8 cellular contexts compared by ENCODE assay signal in genomic region chr1:37596182-37596667, GRCh38. TPM values are rescaled to one million over a fixed set of nuclear protein-coding genes. Genes with fewer than 3 reads are reported as not detected.
DNase-seq lines count a peak whose midpoint lies in the region; ATAC-seq, FAIRE-seq and TF ChIP-seq lines count a peak whose summit lies in the region.

No MANE protein-coding gene starts in this region.

- CTCF ChIA-PET in HepG2 (lab: Yijun Ruan, JAX; ENCODE audit: low intra/inter-chr PET ratio, low total read pairs) = no interaction called here

- H3K79me2 ChIP-seq in astrocyte (ENCODE audit: insufficient read depth, low read length) (peaks cover 44% of the 10 kb centered on the region), HepG2 (ENCODE audit: insufficient read depth, low read length) (peaks cover 32% of the 10 kb centered on the region)

- peak overlapping the region; percentile 99 for H3K4me3 Mint-ChIP-seq in activated CD4-positive, alpha-beta T cell treated with anti-CD3 and anti-CD28 coated beads, Interleukin-2, amount 10 ng/mL, durations not matched to agents 24 days and 14 days
- peak overlapping the region; percentile 100 for H3K4me3 Mint-ChIP-seq in astrocyte (ENCODE audit: unreplicated experiment)

- peak overlapping the region; percentile 58 for H3K27ac ChIP-seq in astrocyte (ENCODE audit: low read depth, low read length)
- no peak overlapping the region for H3K27ac ChIP-seq in HepG2 (ENCODE audit: extremely low read length, insufficient read depth, low read length)
- peak overlapping the region; percentile 66 to 88 (median 84) for H3K27ac ChIP-seq in tibial nerve

- peaks cover 6% of the 10 kb centered on the region for H3K27me3 Mint-ChIP-seq in activated CD4-positive, alpha-beta T cell treated with anti-CD3 and anti-CD28 coated beads, Interleukin-2, amount 10 ng/mL, durations not matched to agents 24 days and 14 days
- peaks cover 25% of the 10 kb centered on the region for H3K27me3 Mint-ChIP-seq in astrocyte (ENCODE audit: low read depth, unreplicated experiment)

- DNase-seq in activated CD4-positive, alpha-beta T cell treated with anti-CD3 and anti-CD28 coated beads, Interleukin-2, amount 10 ng/mL, durations not matched to agents 24 days and 14 days = no peak
- no peak for DNase-seq in activated CD4-positive, alpha-beta T cell treated with anti-CD3 and anti-CD28 coated beads for 48 hours
- no peak for DNase-seq in astrocyte (ENCODE audit: low read depth)
- no peak for DNase-seq in HepG2 (ENCODE audit: low spot score)
- DNase-seq in tibial nerve (ENCODE audit: low spot score in 2 of 2) = no peak
- DNase-seq in NCI-H1694 treated with DMSO at 0.1 percent for 48 hours (lab: John Stamatoyannopoulos, UW) = no peak
- DNase-seq in NCI-H2029 treated with DMSO at 0.1 percent for 48 hours (lab: John Stamatoyannopoulos, UW) = no peak
- no peak for DNase-seq in middle frontal gyrus (ENCODE audit: extremely low spot score, low spot score)

- H3K27ac Mint-ChIP-seq in activated CD4-positive, alpha-beta T cell treated with anti-CD3 and anti-CD28 coated beads, Interleukin-2, amount 10 ng/mL, durations not matched to agents 24 days and 14 days = peak overlapping the region; percentile 96
- peak overlapping the region; percentile 99 for H3K27ac Mint-ChIP-seq in astrocyte (ENCODE audit: unreplicated experiment)

- H4K20me1 ChIP-seq in astrocyte (ENCODE audit: insufficient read depth, low read length) = peaks cover 27% of the 10 kb centered on the region
- peaks cover 5% of the 10 kb centered on the region; the same call in 1 of the 2 replicates for H4K20me1 ChIP-seq in HepG2 (ENCODE audit: insufficient read depth, low read length)

- POLR2A ChIA-PET in HepG2 (lab: Yijun Ruan, JAX) = interaction anchor here (0.8 to 1.4 kb wide), 6 partner anchors 42 to 263 kb away, joined by 3 to 14 read pairs (median 5); partner anchors contain the start of genes C1orf122, CDCA8, MEAF6 and MTF1

- peaks cover 9% of the 10 kb centered on the region for H3K4me1 ChIP-seq in astrocyte (ENCODE audit: insufficient read depth, low read length)
- peaks cover 25% of the 10 kb centered on the region for H3K4me1 ChIP-seq in HepG2 (ENCODE audit: insufficient read depth, low read length)
- H3K4me1 ChIP-seq in tibial nerve = peaks cover 0 to 29% (median 17%) of the 10 kb centered on the region in 4 donors

- no peak for TF ChIP-seq CTCF in astrocyte (IDR thresholded peaks at IDR 0.05; ENCODE audit: insufficient read depth, low read depth, low read length)
- TF ChIP-seq CTCF in HepG2 (CRISPR knock-in tag; IDR thresholded peaks at IDR 0.05) = no peak
- no peak for TF ChIP-seq CTCF in tibial nerve (IDR thresholded peaks at IDR 0.05)

- no peaks in the 10 kb centered on the region for H3K9me3 ChIP-seq in astrocyte (ENCODE audit: insufficient read depth, low read depth, low read length)
- no peaks in the 10 kb centered on the region for H3K9me3 ChIP-seq in HepG2 (ENCODE audit: low read length)
- H3K9me3 ChIP-seq in tibial nerve = no peaks in the 10 kb centered on the region

- intact Hi-C loops in activated CD4-positive, alpha-beta T cell treated with anti-CD3 and anti-CD28 coated beads, Interleukin-2, amount 10 ng/mL, durations not matched to agents 24 days and 14 days (cut with micrococcal nuclease) = no loop called here
- intact Hi-C loops in HepG2 (cut with micrococcal nuclease; ENCODE audit: unreplicated experiment) = no loop called here

- FAIRE-seq in astrocyte (lab: Jason Lieb, UNC) = no peak
- FAIRE-seq in HepG2 (lab: Jason Lieb, UNC) = no peak

- WGBS in HepG2 (ENCODE audit: low lambda C conversion rate) = 6% methylated on average over 3 of the region's 3 CpGs
- WGBS in tibial nerve, 2 donors = 0% methylated on average over 3 of the region's 3 CpGs

- in situ Hi-C loops in HepG2 (cut with HindIII; ENCODE audit: extremely low pct_ligation_motif_present, low pct_unique_long_range_greater_than_20kb) = no loop called here

- H3K36me3 ChIP-seq in astrocyte (ENCODE audit: insufficient read depth, low read length) = peaks cover 22% of the 10 kb centered on the region
- peaks cover 6 to 22% of the 10 kb centered on the region in 2 experiments; a peak in 4 of 5 replicates for H3K36me3 ChIP-seq in HepG2 (replicated peaks in 1 of 2; ENCODE audit: control insufficient read depth in 1 of 2, insufficient read depth in 2 of 2, low read length in 2 of 2)
- H3K36me3 ChIP-seq in tibial nerve = peaks cover 0 to 20% (median 0%) of the 10 kb centered on the region in 3 donors

- H2AFZ ChIP-seq in astrocyte (ENCODE audit: low read depth, low read length) (peak overlapping the region; percentile 96), HepG2 (ENCODE audit: low read length) (peak overlapping the region; percentile 1)

- TF ChIP-seq EP300 in HepG2 (IDR thresholded peaks at IDR 0.05; ENCODE audit: low read depth in 2 of 2, low read length in 2 of 2) (no peak), HepG2 (CRISPR knock-in tag; IDR thresholded peaks at IDR 0.05; ENCODE audit: borderline replicate concordance) (no peak), tibial nerve (IDR thresholded peaks at IDR 0.05) (no peak)

- no peaks in the 10 kb centered on the region for H3K9me3 Mint-ChIP-seq in activated CD4-positive, alpha-beta T cell treated with anti-CD3 and anti-CD28 coated beads, Interleukin-2, amount 10 ng/mL, durations not matched to agents 24 days and 14 days
- H3K9me3 Mint-ChIP-seq in astrocyte (ENCODE audit: unreplicated experiment) = no peaks in the 10 kb centered on the region

- no TSS peak for BruUV-seq in HepG2 (replicated peaks; lab: Mats Ljungman, UMichigan)

- peak; percentile 12; the same call in 2 of the 3 replicates for ATAC-seq in HepG2

- TF ChIP-seq POLR2A in HepG2 (IDR thresholded peaks at IDR 0.05; ENCODE audit: insufficient read depth in 1 of 2, low read depth in 2 of 2, low read length in 2 of 2) = no peak
- no peak for TF ChIP-seq POLR2A in tibial nerve (IDR thresholded peaks at IDR 0.05)

- H3K9ac ChIP-seq in astrocyte (ENCODE audit: low read length) (peak overlapping the region; percentile 92), HepG2 (ENCODE audit: insufficient read depth, low read depth, low read length) (no peak overlapping the region)

- H3K4me3 ChIP-seq in astrocyte (ENCODE audit: insufficient read depth, low read depth, low read length) (peak overlapping the region; percentile 89), HepG2 (replicated peaks in 1 of 3; ENCODE audit: insufficient read depth in 1 of 3, low read depth in 2 of 3, low read length in 3 of 3) (peak overlapping the region; percentile 20 to 90 (median 36); a peak in 5 of 6 replicates), tibial nerve (peak overlapping the region; percentile 57 to 87 (median 71))

- peaks cover 24% of the 10 kb centered on the region for H3K36me3 Mint-ChIP-seq in activated CD4-positive, alpha-beta T cell treated with anti-CD3 and anti-CD28 coated beads, Interleukin-2, amount 10 ng/mL, durations not matched to agents 24 days and 14 days (ENCODE audit: low read depth)
- peaks cover 3% of the 10 kb centered on the region for H3K36me3 Mint-ChIP-seq in astrocyte (ENCODE audit: low read depth, unreplicated experiment)

- H3K4me2 ChIP-seq in astrocyte (ENCODE audit: low read length) (peak overlapping the region; percentile 96), HepG2 (ENCODE audit: low read depth, low read length) (peak overlapping the region; percentile 68)

- TF ChIP-seq RAD21 in HepG2 (CRISPR knock-in tag; IDR thresholded peaks at IDR 0.05) = no peak

- H3K27me3 ChIP-seq in astrocyte (ENCODE audit: insufficient read depth, low read length) = peaks cover 6% of the 10 kb centered on the region
- peaks cover 4 to 24% of the 10 kb centered on the region in 2 experiments; a peak in 3 of 5 replicates for H3K27me3 ChIP-seq in HepG2 (ENCODE audit: control insufficient read depth in 1 of 2, insufficient read depth in 2 of 2, low read length in 2 of 2)
- no peaks in the 10 kb centered on the region for H3K27me3 ChIP-seq in tibial nerve

- peaks cover 21% of the 10 kb centered on the region for H3K4me1 Mint-ChIP-seq in activated CD4-positive, alpha-beta T cell treated with anti-CD3 and anti-CD28 coated beads, Interleukin-2, amount 10 ng/mL, durations not matched to agents 24 days and 14 days
- peaks cover 16% of the 10 kb centered on the region for H3K4me1 Mint-ChIP-seq in astrocyte (ENCODE audit: low read depth, unreplicated experiment)

RNA-seq across cellular contexts. Expression of gene GNL2, which starts 0.5 kb away (rescaled TPM):
- total RNA-seq in activated CD4-positive, alpha-beta T cell treated with anti-CD3 and anti-CD28 coated beads, Interleukin-2, amount 10 ng/mL, durations not matched to agents 24 days and 14 days = 109 and 110 TPM in 2 replicates
- 55.4 and 58.0 TPM in 2 replicates for total RNA-seq in astrocyte
- 72.1 and 101 TPM in 2 replicates for total RNA-seq in HepG2 (2016; rRNA removed; fragmentation: Illumina TruSeq; extraction: Trizol)
- 16.7 and 23.2 TPM in 2 replicates for total RNA-seq in HepG2 (2016; cell fraction: cytosol; rRNA removed; fragmentation: Illumina TruSeq; extraction: Trizol; ENCODE audit: low read depth)
- total RNA-seq in HepG2 (2016; cell fraction: insoluble cytoplasmic fraction; rRNA removed; fragmentation: Illumina TruSeq; extraction: Trizol) = 79.2 and 107 TPM in 2 replicates
- total RNA-seq in HepG2 (2016; cell fraction: membrane; rRNA removed; fragmentation: Illumina TruSeq; extraction: Trizol) = 24.0 and 31.0 TPM in 2 replicates
- 53.4 and 56.4 TPM in 2 replicates for total RNA-seq in HepG2 (2016; cell fraction: nucleus; rRNA removed; fragmentation: Illumina TruSeq; extraction: Trizol)
- polyA plus RNA-seq in HepG2 (2011; rRNA removed) = 31.2 and 32.1 TPM in 2 replicates
- 12.2 and 16.1 TPM in 2 replicates for polyA plus RNA-seq in HepG2 (2011; cell fraction: cytosol; rRNA removed)
- polyA plus RNA-seq in HepG2 (2011; cell fraction: nucleus; rRNA removed) = 28.4 and 31.6 TPM in 2 replicates
- polyA plus RNA-seq in HepG2 (2012) = 37.2 and 45.4 TPM in 2 replicates
- 13.7 and 14.9 TPM in 2 replicates for polyA plus RNA-seq in HepG2 (2016; cell fraction: cytosol; fragmentation: Illumina TruSeq; extraction: Trizol; ENCODE audit: low read depth)
- 107 and 128 TPM in 2 replicates for polyA plus RNA-seq in HepG2 (2016; cell fraction: insoluble cytoplasmic fraction; fragmentation: Illumina TruSeq; extraction: Trizol; ENCODE audit: low read depth)
- 15.5 and 20.8 TPM in 2 replicates for polyA plus RNA-seq in HepG2 (2016; cell fraction: membrane; fragmentation: Illumina TruSeq; extraction: Trizol; ENCODE audit: low read depth)
- 67.9 and 80.0 TPM in 2 replicates for polyA plus RNA-seq in HepG2 (2016; cell fraction: nucleus; fragmentation: Illumina TruSeq; extraction: Trizol; ENCODE audit: insufficient read depth, low read depth)
- 56.5 and 121 TPM in 2 replicates for polyA minus RNA-seq in HepG2 (2011; rRNA and poly(A)+ RNA removed; ENCODE audit: low replicate concordance)
- polyA minus RNA-seq in HepG2 (2011; cell fraction: cytosol; rRNA and poly(A)+ RNA removed) = 22.3 and 25.8 TPM in 2 replicates
- polyA minus RNA-seq in HepG2 (2011; cell fraction: nucleus; rRNA and poly(A)+ RNA removed) = 103 and 108 TPM in 2 replicates
- 10 to 100 TPM; 27.8 to 67.5 (median 44.2) TPM for total RNA-seq in tibial nerve

RNA-seq across cellular contexts. Expression of gene RSPO1, which starts 38.5 kb away (rescaled TPM):
- not detected in 2 replicates for total RNA-seq in activated CD4-positive, alpha-beta T cell treated with anti-CD3 and anti-CD28 coated beads, Interleukin-2, amount 10 ng/mL, durations not matched to agents 24 days and 14 days
- not detected in 2 replicates for total RNA-seq in astrocyte
- not detected in 2 replicates for total RNA-seq in HepG2 (2016; rRNA removed; fragmentation: Illumina TruSeq; extraction: Trizol)
- not detected in 2 replicates for total RNA-seq in HepG2 (2016; cell fraction: cytosol; rRNA removed; fragmentation: Illumina TruSeq; extraction: Trizol; ENCODE audit: low read depth)
- not detected in 2 replicates for total RNA-seq in HepG2 (2016; cell fraction: insoluble cytoplasmic fraction; rRNA removed; fragmentation: Illumina TruSeq; extraction: Trizol)
- total RNA-seq in HepG2 (2016; cell fraction: membrane; rRNA removed; fragmentation: Illumina TruSeq; extraction: Trizol) = not detected in 2 replicates
- total RNA-seq in HepG2 (2016; cell fraction: nucleus; rRNA removed; fragmentation: Illumina TruSeq; extraction: Trizol) = not detected in 2 replicates
- polyA plus RNA-seq in HepG2 (2011; rRNA removed) = not detected in 2 replicates
- not detected in 2 replicates for polyA plus RNA-seq in HepG2 (2011; cell fraction: cytosol; rRNA removed)
- not detected in 2 replicates for polyA plus RNA-seq in HepG2 (2011; cell fraction: nucleus; rRNA removed)
- polyA plus RNA-seq in HepG2 (2012) = not detected in 2 replicates
- not detected in 2 replicates for polyA plus RNA-seq in HepG2 (2016; cell fraction: cytosol; fragmentation: Illumina TruSeq; extraction: Trizol; ENCODE audit: low read depth)
- polyA plus RNA-seq in HepG2 (2016; cell fraction: insoluble cytoplasmic fraction; fragmentation: Illumina TruSeq; extraction: Trizol; ENCODE audit: low read depth) = not detected in 2 replicates
- not detected in 2 replicates for polyA plus RNA-seq in HepG2 (2016; cell fraction: membrane; fragmentation: Illumina TruSeq; extraction: Trizol; ENCODE audit: low read depth)
- polyA plus RNA-seq in HepG2 (2016; cell fraction: nucleus; fragmentation: Illumina TruSeq; extraction: Trizol; ENCODE audit: insufficient read depth, low read depth) = not detected in 2 replicates
- not detected in 2 replicates for polyA minus RNA-seq in HepG2 (2011; rRNA and poly(A)+ RNA removed; ENCODE audit: low replicate concordance)
- polyA minus RNA-seq in HepG2 (2011; cell fraction: cytosol; rRNA and poly(A)+ RNA removed) = not detected in 2 replicates
- polyA minus RNA-seq in HepG2 (2011; cell fraction: nucleus; rRNA and poly(A)+ RNA removed) = not detected in 2 replicates
- under 1 TPM in 2 of 4 donors, not detected in 2; 0.20 to 0.21 TPM for total RNA-seq in tibial nerve

RNA-seq across cellular contexts. Expression of gene DNALI1, which starts 39.5 kb away (rescaled TPM):
- not detected in 2 replicates for total RNA-seq in activated CD4-positive, alpha-beta T cell treated with anti-CD3 and anti-CD28 coated beads, Interleukin-2, amount 10 ng/mL, durations not matched to agents 24 days and 14 days
- total RNA-seq in astrocyte = 7.2 and 9.6 TPM in 2 replicates
- 0.42 and 0.52 TPM in 2 replicates for total RNA-seq in HepG2 (2016; rRNA removed; fragmentation: Illumina TruSeq; extraction: Trizol)
- total RNA-seq in HepG2 (2016; cell fraction: cytosol; rRNA removed; fragmentation: Illumina TruSeq; extraction: Trizol; ENCODE audit: low read depth) = not detected in 2 replicates
- 0.24 and 0.62 TPM in 2 replicates for total RNA-seq in HepG2 (2016; cell fraction: insoluble cytoplasmic fraction; rRNA removed; fragmentation: Illumina TruSeq; extraction: Trizol)
- 0.14 and 0.28 TPM in 2 replicates for total RNA-seq in HepG2 (2016; cell fraction: membrane; rRNA removed; fragmentation: Illumina TruSeq; extraction: Trizol)
- 0.47 TPM in 1 of 2 replicates, not detected in the other for total RNA-seq in HepG2 (2016; cell fraction: nucleus; rRNA removed; fragmentation: Illumina TruSeq; extraction: Trizol)
- polyA plus RNA-seq in HepG2 (2011; rRNA removed) = 0.70 and 0.93 TPM in 2 replicates
- 0.31 and 0.53 TPM in 2 replicates for polyA plus RNA-seq in HepG2 (2011; cell fraction: cytosol; rRNA removed)
- polyA plus RNA-seq in HepG2 (2011; cell fraction: nucleus; rRNA removed) = 2.0 and 2.8 TPM in 2 replicates
- 1.1 and 2.8 TPM in 2 replicates for polyA plus RNA-seq in HepG2 (2012)
- polyA plus RNA-seq in HepG2 (2016; cell fraction: cytosol; fragmentation: Illumina TruSeq; extraction: Trizol; ENCODE audit: low read depth) = 0.09 and 0.32 TPM in 2 replicates
- 0.59 and 0.83 TPM in 2 replicates for polyA plus RNA-seq in HepG2 (2016; cell fraction: insoluble cytoplasmic fraction; fragmentation: Illumina TruSeq; extraction: Trizol; ENCODE audit: low read depth)
- polyA plus RNA-seq in HepG2 (2016; cell fraction: membrane; fragmentation: Illumina TruSeq; extraction: Trizol; ENCODE audit: low read depth) = 0.06 and 0.19 TPM in 2 replicates
- polyA plus RNA-seq in HepG2 (2016; cell fraction: nucleus; fragmentation: Illumina TruSeq; extraction: Trizol; ENCODE audit: insufficient read depth, low read depth) = 0.29 and 0.63 TPM in 2 replicates
- polyA minus RNA-seq in HepG2 (2011; rRNA and poly(A)+ RNA removed; ENCODE audit: low replicate concordance) = 1.0 TPM in 1 of 2 replicates, not detected in the other
- not detected in 2 replicates for polyA minus RNA-seq in HepG2 (2011; cell fraction: cytosol; rRNA and poly(A)+ RNA removed)
- polyA minus RNA-seq in HepG2 (2011; cell fraction: nucleus; rRNA and poly(A)+ RNA removed) = 0.64 and 0.99 TPM in 2 replicates
- total RNA-seq in tibial nerve = 10 to 100 TPM in 1 of 4 donors, 1 to 10 TPM in 3; 6.3 to 10.3 (median 9.5) TPM

RNA-seq across cellular contexts. Expression of gene SNIP1, which starts 42.1 kb away (rescaled TPM):
- 22.7 and 25.4 TPM in 2 replicates for total RNA-seq in activated CD4-positive, alpha-beta T cell treated with anti-CD3 and anti-CD28 coated beads, Interleukin-2, amount 10 ng/mL, durations not matched to agents 24 days and 14 days
- total RNA-seq in astrocyte = 15.0 and 17.4 TPM in 2 replicates
- 10.9 and 11.2 TPM in 2 replicates for total RNA-seq in HepG2 (2016; rRNA removed; fragmentation: Illumina TruSeq; extraction: Trizol)
- 0.71 and 1.1 TPM in 2 replicates for total RNA-seq in HepG2 (2016; cell fraction: cytosol; rRNA removed; fragmentation: Illumina TruSeq; extraction: Trizol; ENCODE audit: low read depth)
- total RNA-seq in HepG2 (2016; cell fraction: insoluble cytoplasmic fraction; rRNA removed; fragmentation: Illumina TruSeq; extraction: Trizol) = 9.9 and 10.7 TPM in 2 replicates
- 3.6 and 4.2 TPM in 2 replicates for total RNA-seq in HepG2 (2016; cell fraction: membrane; rRNA removed; fragmentation: Illumina TruSeq; extraction: Trizol)
- 11.2 and 16.1 TPM in 2 replicates for total RNA-seq in HepG2 (2016; cell fraction: nucleus; rRNA removed; fragmentation: Illumina TruSeq; extraction: Trizol)
- polyA plus RNA-seq in HepG2 (2011; rRNA removed) = 5.5 and 6.2 TPM in 2 replicates
- 4.2 and 4.9 TPM in 2 replicates for polyA plus RNA-seq in HepG2 (2011; cell fraction: cytosol; rRNA removed)
- 8.6 and 12.5 TPM in 2 replicates for polyA plus RNA-seq in HepG2 (2011; cell fraction: nucleus; rRNA removed)
- 5.8 and 6.5 TPM in 2 replicates for polyA plus RNA-seq in HepG2 (2012)
- polyA plus RNA-seq in HepG2 (2016; cell fraction: cytosol; fragmentation: Illumina TruSeq; extraction: Trizol; ENCODE audit: low read depth) = 0.38 and 0.57 TPM in 2 replicates
- polyA plus RNA-seq in HepG2 (2016; cell fraction: insoluble cytoplasmic fraction; fragmentation: Illumina TruSeq; extraction: Trizol; ENCODE audit: low read depth) = 12.0 and 14.1 TPM in 2 replicates
- polyA plus RNA-seq in HepG2 (2016; cell fraction: membrane; fragmentation: Illumina TruSeq; extraction: Trizol; ENCODE audit: low read depth) = 1.2 and 1.6 TPM in 2 replicates
- 13.5 and 14.6 TPM in 2 replicates for polyA plus RNA-seq in HepG2 (2016; cell fraction: nucleus; fragmentation: Illumina TruSeq; extraction: Trizol; ENCODE audit: insufficient read depth, low read depth)
- 4.4 and 8.2 TPM in 2 replicates for polyA minus RNA-seq in HepG2 (2011; rRNA and poly(A)+ RNA removed; ENCODE audit: low replicate concordance)
- 6.9 and 7.6 TPM in 2 replicates for polyA minus RNA-seq in HepG2 (2011; cell fraction: cytosol; rRNA and poly(A)+ RNA removed)
- 21.8 and 22.1 TPM in 2 replicates for polyA minus RNA-seq in HepG2 (2011; cell fraction: nucleus; rRNA and poly(A)+ RNA removed)
- 10 to 100 TPM in 3 of 4 donors, 1 to 10 TPM in 1; 9.0 to 46.9 (median 37.7) TPM for total RNA-seq in tibial nerve

Comparison
In these comparisons a context has a peak if more than half of its experiments do, and no peak if none do; other contexts are left out.
1. H3K4me3 ChIP-seq: peak in every context shown above with its lines; median percentile 89 in astrocyte; 71 in tibial nerve; 36 in HepG2.